8 cellular contexts compared by ENCODE assay signal in genomic region chr3:101676219-101676764, GRCh38. TPM values are rescaled to one million over a fixed set of nuclear protein-coding genes. Genes with fewer than 3 reads are reported as not detected.
A peak's percentile ranks its signal among the peaks of the same experiment; 100 is the strongest.
DNase-seq lines count a peak whose midpoint lies in the region; ATAC-seq and TF ChIP-seq lines count a peak whose summit lies in the region.

No MANE protein-coding gene starts in this region.

- TF ChIP-seq RAD21 in IMR-90 (IDR thresholded peaks at IDR 0.05; ENCODE audit: low read length), result no peak

- H4K20me1 ChIP-seq in IMR-90 (ENCODE audit: insufficient read depth, low read length), result peaks cover 24% of the 10 kb centered on the region

- peak overlapping the region; percentile 49; the same call in 1 of the 2 replicates for H2BK120ac ChIP-seq in IMR-90 (ENCODE audit: low read depth, low read length)

- H2AFZ ChIP-seq in IMR-90 (replicated peaks; ENCODE audit: low read length, poor library complexity), result peak overlapping the region; percentile 100

- peak overlapping the region; percentile 56; the same call in 1 of the 2 replicates for H3K4me2 ChIP-seq in IMR-90 (ENCODE audit: low read depth, low read length)

- no peak overlapping the region for H2BK20ac ChIP-seq in IMR-90 (ENCODE audit: low read depth, low read length)

- H3K27ac Mint-ChIP-seq in neural crest cell (ENCODE audit: unreplicated experiment), result peak overlapping the region; percentile 83

- H2AK9ac ChIP-seq in IMR-90 (replicated peaks; ENCODE audit: low read depth, low read length, poor library complexity), result peak overlapping the region; percentile 99

- peaks cover 3% of the 10 kb centered on the region for H3K27me3 Mint-ChIP-seq in neural crest cell (ENCODE audit: low read depth)

- H3K9me1 ChIP-seq in IMR-90 (ENCODE audit: insufficient read depth, low read length), result 0 out of 2 replicates have a peak, but pooled peaks cover 2% of the 10 kb centered on the region

- peak overlapping the region; percentile 52; the same call in 1 of the 2 replicates for H4K5ac ChIP-seq in IMR-90 (ENCODE audit: low read depth, low read length)

- peak overlapping the region; percentile 85 for H3K14ac ChIP-seq in IMR-90 (replicated peaks; ENCODE audit: low read depth, low read length)

- H3K18ac ChIP-seq in IMR-90 (ENCODE audit: low read depth, low read length), result peak overlapping the region; percentile 20; the same call in 1 of the 2 replicates

- peak; percentile 73 for DNase-seq in CMK (ENCODE audit: low read depth)
- DNase-seq in IMR-90, result peak; percentile 96
- DNase-seq in activated T-cell treated with anti-CD3 and anti-CD28 coated beads for 24 hours (ENCODE audit: low read depth), result peak; percentile 97
- peak; percentile 94 for DNase-seq in fibroblast of mammary gland (ENCODE audit: low read depth)
- DNase-seq in neural crest cell (ENCODE audit: low read depth, low spot score), result peak; percentile 92
- DNase-seq in substantia nigra (lab: John Stamatoyannopoulos, UW), result no peak
- no peak for DNase-seq in OCI-M1 (lab: John Stamatoyannopoulos, UW)

- peak overlapping the region; percentile 61; the same call in 1 of the 2 replicates for H3K56ac ChIP-seq in IMR-90 (ENCODE audit: extremely low read depth, insufficient read depth, low read length)

- peak overlapping the region; percentile 91 for H3K4ac ChIP-seq in IMR-90 (ENCODE audit: low read depth, low read length)

- H3K4me1 Mint-ChIP-seq in neural crest cell, result peaks cover 32% of the 10 kb centered on the region

- BruUV-seq in IMR-90 (replicated peaks; lab: Mats Ljungman, UMichigan), result no TSS peak

- POLR2A ChIA-PET in IMR-90 (lab: Charles Lee; ENCODE audit: unreplicated experiment), result interaction anchor here (0.6 kb wide), 1 partner anchor 350 kb away, joined by 4 read pairs; no protein-coding TSS in a partner anchor

- peak overlapping the region; percentile 82 for H2BK5ac ChIP-seq in IMR-90 (ENCODE audit: low read depth, low read length, poor library complexity, severe bottlenecking)

- H3K9me3 Mint-ChIP-seq in neural crest cell, result no peaks in the 10 kb centered on the region

- H3K27me3 ChIP-seq in IMR-90 (ENCODE audit: control insufficient read depth, insufficient read depth, low read length), result no peaks in the 10 kb centered on the region

- intact Hi-C loops in IMR-90 (cut with micrococcal nuclease), result loop anchor here (10.0 kb wide), 1 partner anchor 1601 kb away; no protein-coding TSS in a partner anchor

- peak overlapping the region; percentile 12 to 82; a peak in 3 of 4 replicates for H4K8ac ChIP-seq in IMR-90 (ENCODE audit: low read depth in 2 of 2, low read length in 2 of 2)

- no peaks in the 10 kb centered on the region for H3K9me3 ChIP-seq in IMR-90 (ENCODE audit: control insufficient read depth, insufficient read depth, low read length)

- dilution Hi-C loops in IMR-90 (cut with HindIII; ENCODE audit: low sequenced_read_pairs, unreplicated experiment), result no loop called here

- H3K36me3 Mint-ChIP-seq in neural crest cell (ENCODE audit: low read depth), result peaks cover 14% of the 10 kb centered on the region

- H3K27ac ChIP-seq in IMR-90 (ENCODE audit: insufficient read depth, low read length) (peak overlapping the region; percentile 87), substantia nigra (ENCODE audit: low read depth, low read length, poor library complexity, severe bottlenecking) (peak overlapping the region; percentile 93)

- peak overlapping the region; percentile 78 for H2AK5ac ChIP-seq in IMR-90 (ENCODE audit: low read depth, low read length)

- TF ChIP-seq POLR2A in IMR-90 (IDR thresholded peaks at IDR 0.05; ENCODE audit: low read depth, low read length), result peak; percentile 34

- ATAC-seq in GM21526 (IDR thresholded peaks at IDR 0.05; ENCODE audit: low FRiP score, unreplicated experiment) (peak; percentile 82), IMR-90 (ENCODE audit: low read depth) (peak; percentile 91)

- H2BK15ac ChIP-seq in IMR-90 (ENCODE audit: low read depth, low read length), result no peak overlapping the region

- peaks cover 4% of the 10 kb centered on the region for H3K4me1 ChIP-seq in IMR-90 (ENCODE audit: control insufficient read depth, insufficient read depth, low read length)

- CTCF ChIA-PET in IMR-90 (lab: Yijun Ruan, JAX), result interaction anchor here (1.0 to 1.9 kb wide), 3 partner anchors 10 to 30 kb away, joined by 4 to 7 read pairs (median 7); partner anchors contain the start of gene RPL24

- H3K36me3 ChIP-seq in IMR-90 (ENCODE audit: control insufficient read depth, insufficient read depth, low read length), result peaks cover 8% of the 10 kb centered on the region

- peak overlapping the region; percentile 92 for H3K23ac ChIP-seq in IMR-90 (ENCODE audit: low read depth, low read length)

- in situ Hi-C loops in IMR-90 (cut with MboI; ENCODE audit: low sequenced_read_pairs), result no loop called here

- peaks cover 10 to 39% of the 10 kb centered on the region in 2 experiments; a peak in 3 of 4 replicates for H3K79me1 ChIP-seq in IMR-90 (ENCODE audit: low read depth in 1 of 2, low read length in 2 of 2)

- H3K4me3 ChIP-seq in IMR-90 (ENCODE audit: insufficient read depth, low read depth, low read length) (peak overlapping the region; percentile 94), fibroblast of mammary gland (ENCODE audit: control insufficient read depth, low read depth, low read length) (peak overlapping the region; percentile 93)

- WGBS in IMR-90 (ENCODE audit: extremely low coverage in 2 of 2, insufficient read length in 1 of 2), 2 experiments, result 0% methylated on average over 40 of the region's 57 CpGs; no CpG with 5 or more reads in 1 of the 2 experiments

- peak overlapping the region; percentile 49 for H4K91ac ChIP-seq in IMR-90 (ENCODE audit: insufficient read depth, low read depth, low read length)

- H3K4me3 Mint-ChIP-seq in neural crest cell, result peak overlapping the region; percentile 97

- H3K9ac ChIP-seq in IMR-90 (ENCODE audit: low read depth, low read length), result peak overlapping the region; percentile 91

- TF ChIP-seq CTCF in IMR-90 (conservative IDR thresholded peaks at IDR 0.05; ENCODE audit: low read depth, low read length) (no peak), fibroblast of mammary gland (conservative IDR thresholded peaks at IDR 0.05; ENCODE audit: control insufficient read depth, insufficient read depth, low read depth, low read length) (no peak), neural crest cell (conservative IDR thresholded peaks at IDR 0.05) (no peak)

TF ChIP-seq in IMR-90, 13 proteins besides CTCF, POLR2A, EP300 and RAD21:
- TF ChIP-seq ELK1 (IDR thresholded peaks at IDR 0.05; ENCODE audit: borderline replicate concordance, low read depth, low read length) (no peak), CHD1 (IDR thresholded peaks at IDR 0.05; ENCODE audit: low read depth, low read length) (no peak), MAZ (IDR thresholded peaks at IDR 0.05; ENCODE audit: borderline replicate concordance, low read depth, low read length) (peak; percentile 69; the same call in 1 of the 2 replicates), RCOR1 (IDR thresholded peaks at IDR 0.05; ENCODE audit: insufficient replicate concordance, low read length) (no peak), BHLHE40 (IDR thresholded peaks at IDR 0.05; ENCODE audit: low read depth, low read length) (peak; percentile 96), MAFK (IDR thresholded peaks at IDR 0.05; ENCODE audit: low read depth, low read length) (no peak; the same call in 1 of the 2 replicates), SMC3 (IDR thresholded peaks at IDR 0.05; ENCODE audit: low read depth, low read length) (no peak), RFX5 (IDR thresholded peaks at IDR 0.05; ENCODE audit: low read depth, low read length) (no peak), USF2 (IDR thresholded peaks at IDR 0.05; ENCODE audit: low read depth, low read length) (no peak), FOS (IDR thresholded peaks at IDR 0.05; ENCODE audit: low read depth, low read length) (no peak), CEBPB (IDR thresholded peaks at IDR 0.05; ENCODE audit: low read depth, low read length) (no peak), MXI1 (IDR thresholded peaks at IDR 0.05; ENCODE audit: borderline replicate concordance, low read depth, low read length) (peak; percentile 81), NFE2L2 (IDR thresholded peaks at IDR 0.05; ENCODE audit: low read depth, low read length) (no peak)

RNA-seq across cellular contexts. Expression of gene ZBTB11, which starts 0.6 kb away (rescaled TPM):
- total RNA-seq in IMR-90 (2012; rRNA removed) (17.2 and 25.8 TPM in 2 replicates), neural crest cell (16.6 and 17.2 TPM in 2 replicates)
- polyA plus RNA-seq in IMR-90 (2012; rRNA removed), result 5.4 and 6.0 TPM in 2 replicates
- polyA plus RNA-seq in IMR-90 (2012; cell fraction: cytosol; rRNA removed), result 0.64 and 1.5 TPM in 2 replicates
- polyA plus RNA-seq in IMR-90 (2012; cell fraction: nucleus; rRNA removed; ENCODE audit: low replicate concordance), result 5.1 and 15.1 TPM in 2 replicates

RNA-seq across cellular contexts. Expression of gene RPL24, which starts 10.2 kb away (rescaled TPM):
- total RNA-seq in IMR-90 (2012; rRNA removed), result 953 and 1,539 TPM in 2 replicates
- polyA plus RNA-seq in IMR-90 (2012; rRNA removed), result 764 and 1,054 TPM in 2 replicates
- 595 and 1,053 TPM in 2 replicates for polyA plus RNA-seq in IMR-90 (2012; cell fraction: cytosol; rRNA removed)
- polyA plus RNA-seq in IMR-90 (2012; cell fraction: nucleus; rRNA removed; ENCODE audit: low replicate concordance), result 152 and 641 TPM in 2 replicates
- 1,315 and 1,351 TPM in 2 replicates for total RNA-seq in neural crest cell

RNA-seq across cellular contexts. Expression of gene CEP97, which starts 48.1 kb away (rescaled TPM):
- total RNA-seq in IMR-90 (2012; rRNA removed), result 21.9 TPM in 2 replicates
- polyA plus RNA-seq in IMR-90 (2012; rRNA removed), result 1.2 and 2.0 TPM in 2 replicates
- polyA plus RNA-seq in IMR-90 (2012; cell fraction: cytosol; rRNA removed), result 0.23 and 0.32 TPM in 2 replicates
- 0.41 and 2.1 TPM in 2 replicates for polyA plus RNA-seq in IMR-90 (2012; cell fraction: nucleus; rRNA removed; ENCODE audit: low replicate concordance)
- total RNA-seq in neural crest cell, result 25.1 and 27.4 TPM in 2 replicates

Comparison
In these comparisons a context has a peak if more than half of its experiments do, and no peak if none do; other contexts are left out.
1. DNase-seq: peak in CMK (single experiment), IMR-90 (single experiment), activated T-cell treated with anti-CD3 and anti-CD28 coated beads for 24 hours (single experiment), fibroblast of mammary gland (single experiment) and neural crest cell (single experiment); none in substantia nigra (0 of 49) and OCI-M1 (single experiment).